In genomic region chr7:10734595-10734994, GRCh38 we compare ENCODE assay signal across 1 cellular context.
TF ChIP-seq lines count a peak whose summit lies in the region.

No MANE protein-coding gene starts in this region.

TF ChIP-seq in K562, 482 proteins besides CTCF, POLR2A, EP300 and RAD21 (continued from another document):
- TF ChIP-seq, protein P1, sequence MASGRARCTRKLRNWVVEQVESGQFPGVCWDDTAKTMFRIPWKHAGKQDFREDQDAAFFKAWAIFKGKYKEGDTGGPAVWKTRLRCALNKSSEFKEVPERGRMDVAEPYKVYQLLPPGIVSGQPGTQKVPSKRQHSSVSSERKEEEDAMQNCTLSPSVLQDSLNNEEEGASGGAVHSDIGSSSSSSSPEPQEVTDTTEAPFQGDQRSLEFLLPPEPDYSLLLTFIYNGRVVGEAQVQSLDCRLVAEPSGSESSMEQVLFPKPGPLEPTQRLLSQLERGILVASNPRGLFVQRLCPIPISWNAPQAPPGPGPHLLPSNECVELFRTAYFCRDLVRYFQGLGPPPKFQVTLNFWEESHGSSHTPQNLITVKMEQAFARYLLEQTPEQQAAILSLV (tag; IDR thresholded peaks at IDR 0.05) = no peak
- TF ChIP-seq, protein P2, sequence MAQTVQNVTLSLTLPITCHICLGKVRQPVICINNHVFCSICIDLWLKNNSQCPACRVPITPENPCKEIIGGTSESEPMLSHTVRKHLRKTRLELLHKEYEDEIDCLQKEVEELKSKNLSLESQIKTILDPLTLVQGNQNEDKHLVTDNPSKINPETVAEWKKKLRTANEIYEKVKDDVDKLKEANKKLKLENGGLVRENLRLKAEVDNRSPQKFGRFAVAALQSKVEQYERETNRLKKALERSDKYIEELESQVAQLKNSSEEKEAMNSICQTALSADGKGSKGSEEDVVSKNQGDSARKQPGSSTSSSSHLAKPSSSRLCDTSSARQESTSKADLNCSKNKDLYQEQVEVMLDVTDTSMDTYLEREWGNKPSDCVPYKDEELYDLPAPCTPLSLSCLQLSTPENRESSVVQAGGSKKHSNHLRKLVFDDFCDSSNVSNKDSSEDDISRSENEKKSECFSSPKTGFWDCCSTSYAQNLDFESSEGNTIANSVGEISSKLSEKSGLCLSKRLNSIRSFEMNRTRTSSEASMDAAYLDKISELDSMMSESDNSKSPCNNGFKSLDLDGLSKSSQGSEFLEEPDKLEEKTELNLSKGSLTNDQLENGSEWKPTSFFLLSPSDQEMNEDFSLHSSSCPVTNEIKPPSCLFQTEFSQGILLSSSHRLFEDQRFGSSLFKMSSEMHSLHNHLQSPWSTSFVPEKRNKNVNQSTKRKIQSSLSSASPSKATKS (CRISPR knock-in tag; IDR thresholded peaks at IDR 0.05) = no peak
- TF ChIP-seq ZNF324 (CRISPR knock-in tag; IDR thresholded peaks at IDR 0.05) (no peak), ARID1B (IDR thresholded peaks at IDR 0.05) (peak; percentile 95), TCF3 (CRISPR knock-in tag; IDR thresholded peaks at IDR 0.05) (peak; percentile 68), CREB1 (IDR thresholded peaks at IDR 0.05) (peak; percentile 53; the same call in 1 of the 2 replicates), CREB1 (CRISPR knock-in tag; IDR thresholded peaks at IDR 0.05) (no peak), FOXK2 (conservative IDR thresholded peaks at IDR 0.05 in 1 of 2, IDR thresholded peaks at IDR 0.05 in 1 of 2; ENCODE audit: low read depth in 2 of 2) (no peak), PHB (CRISPR knock-in tag; IDR thresholded peaks at IDR 0.05) (no peak), ZNF398 (CRISPR knock-in tag; IDR thresholded peaks at IDR 0.05) (no peak), ZBTB7A (IDR thresholded peaks at IDR 0.05; ENCODE audit: borderline replicate concordance, control insufficient read depth, low read depth, low read length) (no peak), CBX3 (IDR thresholded peaks at IDR 0.05; ENCODE audit: borderline replicate concordance in 1 of 2, low read length in 2 of 2) (peak in 1 of 2 experiments; percentile 44; a peak in 1 of 3 replicates), SMAD4 (CRISPR knock-in tag; conservative IDR thresholded peaks at IDR 0.05) (0 out of 2 replicates have a peak, but pooled peaks have one; percentile 33), HDGF (IDR thresholded peaks at IDR 0.05) (no peak), TAF15 (IDR thresholded peaks at IDR 0.05; ENCODE audit: low read depth, low read length) (no peak), ZNF217 (CRISPR knock-in tag; IDR thresholded peaks at IDR 0.05) (no peak), CBX1 (IDR thresholded peaks at IDR 0.05; ENCODE audit: low read depth) (no peak), YY1 (IDR thresholded peaks at IDR 0.05; ENCODE audit: borderline replicate concordance in 1 of 3, control insufficient read depth in 1 of 3, extremely low read depth in 1 of 3, insufficient read depth in 3 of 3, insufficient read length in 1 of 3, insufficient replicate concordance in 2 of 3, low read depth in 1 of 3, low read length in 2 of 3) (no peak), SMARCA4 (IDR thresholded peaks at IDR 0.05) (peak; percentile 83), POLR2AphosphoS5 (IDR thresholded peaks at IDR 0.05; ENCODE audit: control insufficient read depth, insufficient read depth, low read depth, low read length) (peak; percentile 84), EWSR1 (IDR thresholded peaks at IDR 0.05; ENCODE audit: borderline replicate concordance, low read depth, partially characterized antibody) (no peak), NCOA4 (IDR thresholded peaks at IDR 0.05; ENCODE audit: partially characterized antibody) (no peak), ZNF589 (CRISPR knock-in tag; IDR thresholded peaks at IDR 0.05; ENCODE audit: low read depth) (no peak), NFIC (IDR thresholded peaks at IDR 0.05) (peak; percentile 61), SOX6 (IDR thresholded peaks at IDR 0.05) (peak; percentile 70), SMARCC2 (IDR thresholded peaks at IDR 0.05; ENCODE audit: low read depth) (peak; percentile 79; the same call in 1 of the 2 replicates), ZNF655 (CRISPR knock-in tag; IDR thresholded peaks at IDR 0.05) (no peak), CTBP1 (IDR thresholded peaks at IDR 0.05; ENCODE audit: borderline replicate concordance) (no peak), CC2D1A (IDR thresholded peaks at IDR 0.05) (peak; percentile 73), ESRRA (IDR thresholded peaks at IDR 0.05; ENCODE audit: borderline replicate concordance, low read depth) (no peak), KDM4B (IDR thresholded peaks at IDR 0.05; ENCODE audit: borderline replicate concordance in 2 of 2, low read depth in 1 of 2) (no peak), ILF3 (IDR thresholded peaks at IDR 0.05; ENCODE audit: borderline replicate concordance) (no peak), TRIM24 (IDR thresholded peaks at IDR 0.05) (peak; percentile 69 to 76), ETV5 (CRISPR knock-in tag; IDR thresholded peaks at IDR 0.05; ENCODE audit: low read depth) (no peak), STAT5A (IDR thresholded peaks at IDR 0.05; ENCODE audit: borderline replicate concordance, low read length) (peak; percentile 87), NR2C2 (CRISPR knock-in tag; IDR thresholded peaks at IDR 0.05) (no peak), NR2C2 (tag; IDR thresholded peaks at IDR 0.05) (no peak), HMGN3 (IDR thresholded peaks at IDR 0.05; ENCODE audit: borderline replicate concordance, extremely low read depth, insufficient read length, low read depth, low read length) (no peak), MTA1 (IDR thresholded peaks at IDR 0.05; ENCODE audit: borderline replicate concordance) (no peak), NFIX (CRISPR knock-in tag; IDR thresholded peaks at IDR 0.05; ENCODE audit: low read depth) (no peak), ZNF311 (CRISPR knock-in tag; IDR thresholded peaks at IDR 0.05) (no peak), CBFA2T2 (conservative IDR thresholded peaks at IDR 0.05) (peak; percentile 88), ZNF133 (CRISPR knock-in tag; IDR thresholded peaks at IDR 0.05) (no peak), NCOA1 (IDR thresholded peaks at IDR 0.05; ENCODE audit: low read depth) (peak; percentile 50; the same call in 1 of the 2 replicates), E2F6 (IDR thresholded peaks at IDR 0.05; ENCODE audit: borderline replicate concordance in 1 of 2, extremely low read depth in 1 of 2, insufficient read depth in 1 of 2, insufficient read length in 1 of 2, low read depth in 1 of 2, low read length in 1 of 2, poor library complexity in 1 of 2, severe bottlenecking in 1 of 2) (no peak), GATA2 (CRISPR knock-in tag; IDR thresholded peaks at IDR 0.05) (peak; percentile 15; the same call in 1 of the 2 replicates), ZNF445 (CRISPR knock-in tag; IDR thresholded peaks at IDR 0.05; ENCODE audit: low read depth) (no peak), CBFA2T3 (IDR thresholded peaks at IDR 0.05) (peak; percentile 93), PCBP1 (IDR thresholded peaks at IDR 0.05; ENCODE audit: low read depth, low read length, poor library complexity, severe bottlenecking) (no peak), GABPB2 (CRISPR knock-in tag; conservative IDR thresholded peaks at IDR 0.05) (no peak), BCL6 (CRISPR knock-in tag; IDR thresholded peaks at IDR 0.05) (no peak), FOXM1 (IDR thresholded peaks at IDR 0.05; ENCODE audit: low read depth) (peak; percentile 88), FOXM1 (CRISPR knock-in tag; IDR thresholded peaks at IDR 0.05; ENCODE audit: low read depth) (no peak), HNRNPLL (IDR thresholded peaks at IDR 0.05; ENCODE audit: low read depth, low read length, poor library complexity, severe bottlenecking) (no peak), ZSCAN32 (CRISPR knock-in tag; IDR thresholded peaks at IDR 0.05) (no peak), TARDBP (IDR thresholded peaks at IDR 0.05) (no peak; the same call in 1 of the 2 replicates), SRF (CRISPR knock-in tag; IDR thresholded peaks at IDR 0.05) (no peak)
- TF ChIP-seq, protein P3, sequence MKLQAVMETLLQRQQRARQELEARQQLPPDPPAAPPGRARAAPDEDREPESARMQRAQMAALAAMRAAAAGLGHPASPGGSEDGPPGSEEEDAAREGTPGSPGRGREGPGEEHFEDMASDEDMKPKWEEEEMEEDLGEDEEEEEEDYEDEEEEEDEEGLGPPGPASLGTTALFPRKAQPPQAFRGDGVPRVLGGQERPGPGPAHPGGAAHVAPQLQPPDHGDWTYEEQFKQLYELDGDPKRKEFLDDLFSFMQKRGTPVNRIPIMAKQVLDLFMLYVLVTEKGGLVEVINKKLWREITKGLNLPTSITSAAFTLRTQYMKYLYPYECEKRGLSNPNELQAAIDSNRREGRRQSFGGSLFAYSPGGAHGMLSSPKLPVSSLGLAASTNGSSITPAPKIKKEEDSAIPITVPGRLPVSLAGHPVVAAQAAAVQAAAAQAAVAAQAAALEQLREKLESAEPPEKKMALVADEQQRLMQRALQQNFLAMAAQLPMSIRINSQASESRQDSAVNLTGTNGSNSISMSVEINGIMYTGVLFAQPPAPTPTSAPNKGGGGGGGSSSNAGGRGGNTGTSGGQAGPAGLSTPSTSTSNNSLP (IDR thresholded peaks at IDR 0.05; ENCODE audit: borderline replicate concordance, low read depth, low read length) = peak; percentile 37; the same call in 1 of the 2 replicates
- TF ChIP-seq, protein P4, sequence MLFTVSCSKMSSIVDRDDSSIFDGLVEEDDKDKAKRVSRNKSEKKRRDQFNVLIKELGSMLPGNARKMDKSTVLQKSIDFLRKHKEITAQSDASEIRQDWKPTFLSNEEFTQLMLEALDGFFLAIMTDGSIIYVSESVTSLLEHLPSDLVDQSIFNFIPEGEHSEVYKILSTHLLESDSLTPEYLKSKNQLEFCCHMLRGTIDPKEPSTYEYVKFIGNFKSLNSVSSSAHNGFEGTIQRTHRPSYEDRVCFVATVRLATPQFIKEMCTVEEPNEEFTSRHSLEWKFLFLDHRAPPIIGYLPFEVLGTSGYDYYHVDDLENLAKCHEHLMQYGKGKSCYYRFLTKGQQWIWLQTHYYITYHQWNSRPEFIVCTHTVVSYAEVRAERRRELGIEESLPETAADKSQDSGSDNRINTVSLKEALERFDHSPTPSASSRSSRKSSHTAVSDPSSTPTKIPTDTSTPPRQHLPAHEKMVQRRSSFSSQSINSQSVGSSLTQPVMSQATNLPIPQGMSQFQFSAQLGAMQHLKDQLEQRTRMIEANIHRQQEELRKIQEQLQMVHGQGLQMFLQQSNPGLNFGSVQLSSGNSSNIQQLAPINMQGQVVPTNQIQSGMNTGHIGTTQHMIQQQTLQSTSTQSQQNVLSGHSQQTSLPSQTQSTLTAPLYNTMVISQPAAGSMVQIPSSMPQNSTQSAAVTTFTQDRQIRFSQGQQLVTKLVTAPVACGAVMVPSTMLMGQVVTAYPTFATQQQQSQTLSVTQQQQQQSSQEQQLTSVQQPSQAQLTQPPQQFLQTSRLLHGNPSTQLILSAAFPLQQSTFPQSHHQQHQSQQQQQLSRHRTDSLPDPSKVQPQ (CRISPR knock-in tag; IDR thresholded peaks at IDR 0.05; ENCODE audit: borderline replicate concordance) = no peak
- TF ChIP-seq, protein P5, sequence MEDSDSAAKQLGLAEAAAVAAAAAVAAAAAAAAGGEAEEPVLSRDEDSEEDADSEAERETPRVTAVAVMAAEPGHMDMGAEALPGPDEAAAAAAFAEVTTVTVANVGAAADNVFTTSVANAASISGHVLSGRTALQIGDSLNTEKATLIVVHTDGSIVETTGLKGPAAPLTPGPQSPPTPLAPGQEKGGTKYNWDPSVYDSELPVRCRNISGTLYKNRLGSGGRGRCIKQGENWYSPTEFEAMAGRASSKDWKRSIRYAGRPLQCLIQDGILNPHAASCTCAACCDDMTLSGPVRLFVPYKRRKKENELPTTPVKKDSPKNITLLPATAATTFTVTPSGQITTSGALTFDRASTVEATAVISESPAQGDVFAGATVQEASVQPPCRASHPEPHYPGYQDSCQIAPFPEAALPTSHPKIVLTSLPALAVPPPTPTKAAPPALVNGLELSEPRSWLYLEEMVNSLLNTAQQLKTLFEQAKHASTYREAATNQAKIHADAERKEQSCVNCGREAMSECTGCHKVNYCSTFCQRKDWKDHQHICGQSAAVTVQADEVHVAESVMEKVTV (CRISPR knock-in tag; IDR thresholded peaks at IDR 0.05) = no peak
- TF ChIP-seq, protein P6, sequence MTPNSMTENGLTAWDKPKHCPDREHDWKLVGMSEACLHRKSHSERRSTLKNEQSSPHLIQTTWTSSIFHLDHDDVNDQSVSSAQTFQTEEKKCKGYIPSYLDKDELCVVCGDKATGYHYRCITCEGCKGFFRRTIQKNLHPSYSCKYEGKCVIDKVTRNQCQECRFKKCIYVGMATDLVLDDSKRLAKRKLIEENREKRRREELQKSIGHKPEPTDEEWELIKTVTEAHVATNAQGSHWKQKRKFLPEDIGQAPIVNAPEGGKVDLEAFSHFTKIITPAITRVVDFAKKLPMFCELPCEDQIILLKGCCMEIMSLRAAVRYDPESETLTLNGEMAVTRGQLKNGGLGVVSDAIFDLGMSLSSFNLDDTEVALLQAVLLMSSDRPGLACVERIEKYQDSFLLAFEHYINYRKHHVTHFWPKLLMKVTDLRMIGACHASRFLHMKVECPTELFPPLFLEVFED (CRISPR knock-in tag; conservative IDR thresholded peaks at IDR 0.05) = no peak
